Comparison of ENCODE assay signal across 7 cellular contexts in the genomic region with DNA sequence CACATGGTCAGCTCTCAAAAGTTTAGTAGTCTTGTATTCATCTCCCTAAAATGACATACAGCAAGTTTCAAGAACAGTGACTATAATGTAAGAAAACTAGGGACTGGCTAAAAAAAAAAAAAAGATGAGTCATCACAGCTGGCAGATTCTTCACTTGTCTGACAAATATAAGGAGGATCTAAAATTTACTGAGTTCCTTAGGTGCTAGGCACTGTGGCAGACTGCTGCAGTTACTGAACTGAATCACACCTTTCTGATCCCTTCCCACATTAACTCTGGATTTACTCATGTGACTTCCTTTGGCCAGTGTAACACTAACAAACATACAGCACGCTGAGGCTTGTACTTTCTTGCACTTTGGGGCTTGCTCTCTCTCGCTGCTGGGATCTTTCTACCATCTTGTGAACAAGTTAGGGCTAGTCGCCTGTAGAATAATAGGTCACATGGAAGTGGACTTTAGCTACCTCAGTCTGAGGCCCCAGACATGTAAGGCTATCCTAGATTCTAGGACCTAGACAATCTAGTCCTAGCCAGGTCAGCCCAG.
DNase-seq lines count a peak whose midpoint lies in the region; ATAC-seq and TF ChIP-seq lines count a peak whose summit lies in the region.

No MANE protein-coding gene starts in this region.

- peaks cover 60% of the 10 kb centered on the region for H3K36me3 Mint-ChIP-seq in activated naive CD8-positive, alpha-beta T cell treated with anti-CD3 and anti-CD28 coated beads, Interleukin-2, amount 50 U/mL, for 24 hours (ENCODE audit: low read depth)

- H3K4me1 Mint-ChIP-seq in activated naive CD8-positive, alpha-beta T cell treated with anti-CD3 and anti-CD28 coated beads, Interleukin-2, amount 50 U/mL, for 24 hours: peaks cover 12% of the 10 kb centered on the region

- TF ChIP-seq CTCF in GM13976 (IDR thresholded peaks at IDR 0.05; ENCODE audit: borderline replicate concordance, control extremely low read depth, extremely low read depth, insufficient read depth, missing control alignments): no peak

- DNase-seq in GM13976 (ENCODE audit: low spot score): peak; percentile 46
- peak; percentile 55 for DNase-seq in KBM-7
- no peak for DNase-seq in activated naive CD8-positive, alpha-beta T cell treated with anti-CD3 and anti-CD28 coated beads, Interleukin-2, amount 50 U/mL, for 24 hours
- DNase-seq in left kidney (ENCODE audit: low read depth, low spot score): peak; percentile 2
- no peak for DNase-seq in DMS79 (lab: John Stamatoyannopoulos, UW)
- no peak for DNase-seq in NCI-H524 treated with DMSO at 0.1 percent for 48 hours (lab: John Stamatoyannopoulos, UW)

- peak; percentile 96 for ATAC-seq in activated naive CD8-positive, alpha-beta T cell treated with anti-CD3 and anti-CD28 coated beads, Interleukin-2, amount 50 U/mL, for 24 hours
- ATAC-seq in HG02938 (IDR thresholded peaks at IDR 0.05; ENCODE audit: unreplicated experiment): no peak

- peak overlapping the region; percentile 15 for H3K27ac Mint-ChIP-seq in activated naive CD8-positive, alpha-beta T cell treated with anti-CD3 and anti-CD28 coated beads, Interleukin-2, amount 50 U/mL, for 24 hours

- H3K27me3 Mint-ChIP-seq in activated naive CD8-positive, alpha-beta T cell treated with anti-CD3 and anti-CD28 coated beads, Interleukin-2, amount 50 U/mL, for 24 hours: no peaks in the 10 kb centered on the region

- no peaks in the 10 kb centered on the region for H3K9me3 Mint-ChIP-seq in activated naive CD8-positive, alpha-beta T cell treated with anti-CD3 and anti-CD28 coated beads, Interleukin-2, amount 50 U/mL, for 24 hours

- H3K4me3 Mint-ChIP-seq in activated naive CD8-positive, alpha-beta T cell treated with anti-CD3 and anti-CD28 coated beads, Interleukin-2, amount 50 U/mL, for 24 hours: no peak overlapping the region

- in situ Hi-C loops in GM13976 (cut with MboI; ENCODE audit: low sequenced_read_pairs, unreplicated experiment): no loop called here
- in situ Hi-C loops in KBM-7 (cut with MboI; ENCODE audit: low pct_unique_long_range_greater_than_20kb, low sequenced_read_pairs): no loop called here

Comparison
In these comparisons a context has a peak if more than half of its experiments do, and no peak if none do; other contexts are left out.
1. DNase-seq: peak in GM13976 (single experiment), KBM-7 (single experiment) and left kidney (single experiment); none in activated naive CD8-positive, alpha-beta T cell treated with anti-CD3 and anti-CD28 coated beads, Interleukin-2, amount 50 U/mL, for 24 hours (single experiment), DMS79 (single experiment) and NCI-H524 treated with DMSO at 0.1 percent for 48 hours (single experiment).